Comparison of ENCODE assay signal across 10 cellular contexts in genomic region chr17:60586288-60586974, GRCh38. TPM values are rescaled to one million over a fixed set of nuclear protein-coding genes. Genes with fewer than 3 reads are reported as not detected.
DNase-seq lines count a peak whose midpoint lies in the region; ATAC-seq and TF ChIP-seq lines count a peak whose summit lies in the region.
"Had no signal": no experiment of that assay in that cellular context is flagged by ENCODE, and none has a peak within 500 bp of the region (broad histone marks: within the 10 kb centered on the region; RNA-seq: fewer than 3 reads in every experiment).

No MANE protein-coding gene starts in this region.

- no peak overlapping the region for H3K27ac Mint-ChIP-seq in CD8-positive, alpha-beta memory T cell
- H3K27ac Mint-ChIP-seq in stimulated activated effector memory CD8-positive, alpha-beta T cell treated with anti-CD3 and anti-CD28 coated beads, Interleukin-12 subunit alpha, Interleukin-12 subunit beta, amount 100 ng/mL, for 72 hours = no peak overlapping the region
- H3K27ac Mint-ChIP-seq: activated CD8-positive, alpha-beta memory T cell treated with anti-CD3 and anti-CD28 coated beads, Interleukin-2, amount 10 ng/mL, durations not matched to agents 7 days and 5 days had no signal

- no peaks in the 10 kb centered on the region for H3K4me1 ChIP-seq in CD8-positive, alpha-beta memory T cell (ENCODE audit: insufficient read depth, low read length)

- in situ Hi-C loops in SK-MEL-5 (cut with HindIII; ENCODE audit: low pct_unique_long_range_greater_than_20kb, low sequenced_read_pairs) = no loop called here

- H3K4me3 Mint-ChIP-seq in CD8-positive, alpha-beta memory T cell = no peak overlapping the region
- no peak overlapping the region for H3K4me3 Mint-ChIP-seq in stimulated activated effector memory CD8-positive, alpha-beta T cell treated with anti-CD3 and anti-CD28 coated beads, Interleukin-12 subunit alpha, Interleukin-12 subunit beta, amount 100 ng/mL, for 72 hours
- H3K4me3 Mint-ChIP-seq: activated CD8-positive, alpha-beta memory T cell treated with anti-CD3 and anti-CD28 coated beads, Interleukin-2, amount 10 ng/mL, durations not matched to agents 7 days and 5 days had no signal

- H3K36me3 ChIP-seq in CD8-positive, alpha-beta memory T cell (ENCODE audit: insufficient read depth, low read length) = no peaks in the 10 kb centered on the region

- no peak for ATAC-seq in stimulated activated effector memory CD8-positive, alpha-beta T cell treated with anti-CD3 and anti-CD28 coated beads, Interleukin-12 subunit alpha, Interleukin-12 subunit beta, amount 100 ng/mL, for 72 hours
- ATAC-seq: activated CD8-positive, alpha-beta memory T cell treated with anti-CD3 and anti-CD28 coated beads, Interleukin-2, amount 10 ng/mL, durations not matched to agents 7 days and 5 days had no signal

- peaks cover 1% of the 10 kb centered on the region for H3K27me3 ChIP-seq in CD8-positive, alpha-beta memory T cell (ENCODE audit: insufficient read depth, low read length, poor library complexity, severe bottlenecking)

- DNase-seq in AG10803 (ENCODE audit: low read depth) (peak; percentile 10), SK-MEL-5 (ENCODE audit: low read depth, low spot score) (peak; percentile 66), iPS-NIHi11 (ENCODE audit: low spot score) (peak; percentile 39), DMS79 (lab: John Stamatoyannopoulos, UW) (no peak), inferior parietal cortex (ENCODE audit: extremely low spot score) (no peak)
- no peak for DNase-seq in CD8-positive, alpha-beta memory T cell
- no peak for DNase-seq in stimulated activated effector memory CD8-positive, alpha-beta T cell treated with anti-CD3 and anti-CD28 coated beads, Interleukin-12 subunit alpha, Interleukin-12 subunit beta, amount 100 ng/mL, for 72 hours (ENCODE audit: low spot score in 2 of 2)
- DNase-seq: activated CD8-positive, alpha-beta memory T cell treated with anti-CD3 and anti-CD28 coated beads, Interleukin-2, amount 10 ng/mL, durations not matched to agents 7 days and 5 days had no signal

- H3K27me3 Mint-ChIP-seq in CD8-positive, alpha-beta memory T cell = peaks cover 2 to 16% of the 10 kb centered on the region in 2 donors

- H3K4me3 ChIP-seq in AG10803 (ENCODE audit: low read length) = no peak overlapping the region
- no peak overlapping the region for H3K4me3 ChIP-seq in CD8-positive, alpha-beta memory T cell (ENCODE audit: low read length)
- H3K4me3 ChIP-seq: skin epidermis had no signal

- H3K9me3 Mint-ChIP-seq in CD8-positive, alpha-beta memory T cell = no peaks in the 10 kb centered on the region
- H3K9me3 Mint-ChIP-seq in stimulated activated effector memory CD8-positive, alpha-beta T cell treated with anti-CD3 and anti-CD28 coated beads, Interleukin-12 subunit alpha, Interleukin-12 subunit beta, amount 100 ng/mL, for 72 hours = no peaks in the 10 kb centered on the region

- H3K9me3 ChIP-seq in CD8-positive, alpha-beta memory T cell (ENCODE audit: low read length) = no peaks in the 10 kb centered on the region

- no peaks in the 10 kb centered on the region for H3K4me1 Mint-ChIP-seq in CD8-positive, alpha-beta memory T cell
- no peaks in the 10 kb centered on the region for H3K4me1 Mint-ChIP-seq in stimulated activated effector memory CD8-positive, alpha-beta T cell treated with anti-CD3 and anti-CD28 coated beads, Interleukin-12 subunit alpha, Interleukin-12 subunit beta, amount 100 ng/mL, for 72 hours
- H3K4me1 Mint-ChIP-seq: activated CD8-positive, alpha-beta memory T cell treated with anti-CD3 and anti-CD28 coated beads, Interleukin-2, amount 10 ng/mL, durations not matched to agents 7 days and 5 days had no signal

- no peak overlapping the region for H3K27ac ChIP-seq in CD8-positive, alpha-beta memory T cell (ENCODE audit: low read depth, low read length)
- H3K27ac ChIP-seq: skin epidermis had no signal

- POLR2A ChIA-PET in CD8-positive, alpha-beta memory T cell (lab: Charles Lee) = no interaction called here

- CTCF ChIA-PET in CD8-positive, alpha-beta memory T cell (lab: Charles Lee) = interaction anchor here (0.6 to 1.1 kb wide), 2 partner anchors 17 to 1999 kb away, joined by 3 read pairs; no protein-coding TSS in a partner anchor

- H3K36me3 Mint-ChIP-seq in CD8-positive, alpha-beta memory T cell = no peaks in the 10 kb centered on the region
- no peaks in the 10 kb centered on the region for H3K36me3 Mint-ChIP-seq in stimulated activated effector memory CD8-positive, alpha-beta T cell treated with anti-CD3 and anti-CD28 coated beads, Interleukin-12 subunit alpha, Interleukin-12 subunit beta, amount 100 ng/mL, for 72 hours
- H3K36me3 Mint-ChIP-seq: activated CD8-positive, alpha-beta memory T cell treated with anti-CD3 and anti-CD28 coated beads, Interleukin-2, amount 10 ng/mL, durations not matched to agents 7 days and 5 days had no signal

- TF ChIP-seq CTCF in AG10803 (conservative IDR thresholded peaks at IDR 0.05; ENCODE audit: low read length) (peak; percentile 40), GM12874 (IDR thresholded peaks at IDR 0.05; ENCODE audit: insufficient read depth, low read depth, low read length) (0 out of 2 replicates have a peak, but pooled peaks have one; percentile 15)

RNA-seq across cellular contexts. Expression of gene PPM1D, which starts 13.6 kb away (rescaled TPM):
- 16.2 and 16.3 TPM in 2 replicates for total RNA-seq in SK-MEL-5 (2014; rRNA removed; shearing (Covaris generic))
- polyA plus RNA-seq in SK-MEL-5 (2015; cell fraction: cytosol; rRNA removed) = 15.4 and 15.7 TPM in 2 replicates
- 5.5 and 12.2 TPM in 2 replicates for polyA plus RNA-seq in SK-MEL-5 (2015; cell fraction: nucleus; rRNA removed)
- total RNA-seq in CD8-positive, alpha-beta memory T cell = 10 to 100 TPM; 17.8 to 19.0 TPM
- 13.1 TPM for polyA plus RNA-seq in CD8-positive, alpha-beta memory T cell

Comparison
In these comparisons a context has a peak if more than half of its experiments do, and no peak if none do; other contexts are left out.
1. DNase-seq: peak in AG10803 (single experiment), SK-MEL-5 (single experiment) and iPS-NIHi11 (single experiment); none in CD8-positive, alpha-beta memory T cell (0 of 5), stimulated activated effector memory CD8-positive, alpha-beta T cell treated with anti-CD3 and anti-CD28 coated beads, Interleukin-12 subunit alpha, Interleukin-12 subunit beta, amount 100 ng/mL, for 72 hours (0 of 2), DMS79 (single experiment) and inferior parietal cortex (single experiment).